ENCODE assay signal across 10 cellular contexts in genomic region chr19:42114412-42114811, GRCh38. TPM values are rescaled to one million over a fixed set of nuclear protein-coding genes. Genes with fewer than 3 reads are reported as not detected.
DNase-seq lines count a peak whose midpoint lies in the region; ATAC-seq and TF ChIP-seq lines count a peak whose summit lies in the region.
"Had no signal": no experiment of that assay in that cellular context is flagged by ENCODE, and none has a peak within 500 bp of the region (broad histone marks: within the 10 kb centered on the region; RNA-seq: fewer than 3 reads in every experiment).

No MANE protein-coding gene starts in this region.

- no peak overlapping the region for H2AFZ ChIP-seq in OCI-LY7 (ENCODE audit: low read length)

- H3K9me3 Mint-ChIP-seq in activated T-cell treated with anti-CD3 and anti-CD28 coated beads, Interleukin-2, amount 50 U/mL, for 24 hours = no peaks in the 10 kb centered on the region
- H3K9me3 Mint-ChIP-seq in naive B cell = no peaks in the 10 kb centered on the region
- H3K9me3 Mint-ChIP-seq in activated T-helper 2 cell treated with anti-CD3 and anti-CD28 coated beads, Interferon-gamma antibody, Interleukin-2, Interleukin-4, amounts not matched to agents 10 μg/mL and 5 μg/mL and 100 μg/mL, durations not matched to agents 14 hours and 24 hours and 36 hours = no peaks in the 10 kb centered on the region
- H3K9me3 Mint-ChIP-seq: neural crest cell had no signal

- no peaks in the 10 kb centered on the region for H3K9me2 ChIP-seq in OCI-LY7 (ENCODE audit: insufficient read depth, low read length)

- peaks cover 89% of the 10 kb centered on the region for H3K36me3 Mint-ChIP-seq in activated T-cell treated with anti-CD3 and anti-CD28 coated beads, Interleukin-2, amount 50 U/mL, for 24 hours (ENCODE audit: low read depth)
- peaks cover 22 to 46% of the 10 kb centered on the region in 2 donors for H3K36me3 Mint-ChIP-seq in naive B cell
- H3K36me3 Mint-ChIP-seq in activated T-helper 2 cell treated with anti-CD3 and anti-CD28 coated beads, Interferon-gamma antibody, Interleukin-2, Interleukin-4, amounts not matched to agents 10 μg/mL and 5 μg/mL and 100 μg/mL, durations not matched to agents 14 hours and 24 hours and 36 hours (ENCODE audit: low read depth) = peaks cover 71% of the 10 kb centered on the region

- H3K36me3 ChIP-seq in OCI-LY7 (ENCODE audit: insufficient read depth, low read length) = peaks cover 83% of the 10 kb centered on the region

- BruUV-seq in OCI-LY7 (replicated peaks; lab: Mats Ljungman, UMichigan) = no TSS peak

- peaks cover 57% of the 10 kb centered on the region for H3K4me1 Mint-ChIP-seq in activated T-cell treated with anti-CD3 and anti-CD28 coated beads, Interleukin-2, amount 50 U/mL, for 24 hours (ENCODE audit: low read depth)
- H3K4me1 Mint-ChIP-seq in naive B cell = peaks cover 75 to 93% (median 88%) of the 10 kb centered on the region in 3 donors
- peaks cover 29% of the 10 kb centered on the region for H3K4me1 Mint-ChIP-seq in activated T-helper 2 cell treated with anti-CD3 and anti-CD28 coated beads, Interferon-gamma antibody, Interleukin-2, Interleukin-4, amounts not matched to agents 10 μg/mL and 5 μg/mL and 100 μg/mL, durations not matched to agents 14 hours and 24 hours and 36 hours (ENCODE audit: low read depth)

- no peaks in the 10 kb centered on the region for H3K9me3 ChIP-seq in OCI-LY7 (ENCODE audit: low read length)

- H3K79me2 ChIP-seq in OCI-LY7 (ENCODE audit: insufficient read depth, low read depth, low read length) = peaks cover 13% of the 10 kb centered on the region; the same call in 1 of the 2 replicates

- peak overlapping the region; percentile 59 for H3K4me3 ChIP-seq in OCI-LY7 (ENCODE audit: low read depth, low read length, poor library complexity, severe bottlenecking)

- no peak for DNase-seq in activated T-cell treated with anti-CD3 and anti-CD28 coated beads, Interleukin-2, amount 50 U/mL, for 24 hours
- DNase-seq in activated T-cell treated with anti-CD3 and anti-CD28 coated beads, Interleukin-2, amount 50 U/mL, for 1 hour = no peak
- DNase-seq in OCI-LY7 (ENCODE audit: low spot score) = peak; percentile 96
- DNase-seq in naive B cell = peak; percentile 47
- no peak for DNase-seq in nucleus accumbens (lab: John Stamatoyannopoulos, UW)
- no peak for DNase-seq in globus pallidus (ENCODE audit: low spot score)
- no peak for DNase-seq in activated T-helper 2 cell treated with anti-CD3 and anti-CD28 coated beads, Interferon-gamma antibody, Interleukin-2, Interleukin-4, amounts not matched to agents 10 μg/mL and 5 μg/mL and 100 μg/mL, durations not matched to agents 14 hours and 24 hours and 36 hours (ENCODE audit: low spot score)

- no peaks in the 10 kb centered on the region for H3K27me3 Mint-ChIP-seq in activated T-cell treated with anti-CD3 and anti-CD28 coated beads, Interleukin-2, amount 50 U/mL, for 24 hours
- H3K27me3 Mint-ChIP-seq in naive B cell = no peaks in the 10 kb centered on the region
- H3K27me3 Mint-ChIP-seq in activated T-helper 2 cell treated with anti-CD3 and anti-CD28 coated beads, Interferon-gamma antibody, Interleukin-2, Interleukin-4, amounts not matched to agents 10 μg/mL and 5 μg/mL and 100 μg/mL, durations not matched to agents 14 hours and 24 hours and 36 hours (ENCODE audit: low read depth) = no peaks in the 10 kb centered on the region

- POLR2A ChIA-PET in OCI-LY7 (lab: Charles Lee) = interaction anchor here (0.8 to 3.2 kb wide), 7 partner anchors 9 to 85 kb away, joined by 3 to 25 read pairs (median 6); partner anchors contain the start of gene POU2F2

- peaks cover 98% of the 10 kb centered on the region for H3K4me1 ChIP-seq in OCI-LY7 (ENCODE audit: insufficient read depth, low read length, poor library complexity, severe bottlenecking)

- TF ChIP-seq CTCF in OCI-LY7 (conservative IDR thresholded peaks at IDR 0.05; ENCODE audit: low read length) = no peak

- H3K27ac ChIP-seq in OCI-LY7 (ENCODE audit: low read depth, low read length, poor library complexity, severe bottlenecking) = peak overlapping the region; percentile 97
- H3K27ac ChIP-seq: C4-2B had no signal

- no peak overlapping the region for H3K4me3 Mint-ChIP-seq in activated T-cell treated with anti-CD3 and anti-CD28 coated beads, Interleukin-2, amount 50 U/mL, for 24 hours
- H3K4me3 Mint-ChIP-seq in naive B cell = peak overlapping the region; percentile 65 to 93 (median 88)
- no peak overlapping the region for H3K4me3 Mint-ChIP-seq in activated T-helper 2 cell treated with anti-CD3 and anti-CD28 coated beads, Interferon-gamma antibody, Interleukin-2, Interleukin-4, amounts not matched to agents 10 μg/mL and 5 μg/mL and 100 μg/mL, durations not matched to agents 14 hours and 24 hours and 36 hours (ENCODE audit: low read depth)
- H3K4me3 Mint-ChIP-seq: neural crest cell had no signal

- H3K4me2 ChIP-seq in OCI-LY7 (ENCODE audit: low read length) = peak overlapping the region; percentile 89

- CTCF ChIA-PET in OCI-LY7 (lab: Charles Lee; ENCODE audit: unreplicated experiment) = interaction anchor here (0.6 to 2.6 kb wide), 4 partner anchors 9 to 23 kb away, joined by 3 to 10 read pairs (median 7); partner anchors contain the start of gene POU2F2

- H4K20me1 ChIP-seq in OCI-LY7 (ENCODE audit: insufficient read depth, low read length) = no peaks in the 10 kb centered on the region

- ATAC-seq in HG03135 (IDR thresholded peaks at IDR 0.05; ENCODE audit: unreplicated experiment) = peak; percentile 72
- ATAC-seq in naive B cell (ENCODE audit: low read depth in 2 of 2) = peak; percentile 70 to 73

- peak overlapping the region; percentile 88 for H3K27ac Mint-ChIP-seq in activated T-cell treated with anti-CD3 and anti-CD28 coated beads, Interleukin-2, amount 50 U/mL, for 24 hours
- H3K27ac Mint-ChIP-seq in naive B cell = peak overlapping the region; percentile 84 to 96 (median 88)
- H3K27ac Mint-ChIP-seq in activated T-helper 2 cell treated with anti-CD3 and anti-CD28 coated beads, Interferon-gamma antibody, Interleukin-2, Interleukin-4, amounts not matched to agents 10 μg/mL and 5 μg/mL and 100 μg/mL, durations not matched to agents 14 hours and 24 hours and 36 hours = no peak overlapping the region

- intact Hi-C loops in OCI-LY7 (cut with micrococcal nuclease; ENCODE audit: unreplicated experiment) = loop anchor here (1.0 kb wide), 1 partner anchor 15 kb away; no protein-coding TSS in a partner anchor
- intact Hi-C loops in activated T-helper 2 cell treated with anti-CD3 and anti-CD28 coated beads, Interferon-gamma antibody, Interleukin-2, Interleukin-4, amounts not matched to agents 10 μg/mL and 5 μg/mL and 100 μg/mL, durations not matched to agents 14 hours and 24 hours and 36 hours (cut with micrococcal nuclease) = no loop called here

RNA-seq across cellular contexts. Expression of gene POU2F2, which starts 17.8 kb away (rescaled TPM):
- 28.6 and 33.5 TPM in 2 replicates for total RNA-seq in OCI-LY7 (2014; rRNA removed; shearing (Covaris generic))
- total RNA-seq in OCI-LY7 (2022) = 59.5 and 66.5 TPM in 2 replicates
- 10 to 100 TPM; 16.5 to 96.9 (median 24.0) TPM for polyA plus RNA-seq in naive B cell (ENCODE audit: low read depth in 6 of 6)
- total RNA-seq in activated T-helper 2 cell treated with anti-CD3 and anti-CD28 coated beads, Interferon-gamma antibody, Interleukin-2, Interleukin-4, amounts not matched to agents 10 μg/mL and 5 μg/mL and 100 μg/mL, durations not matched to agents 14 hours and 24 hours and 36 hours = 48.6 and 49.5 TPM in 2 replicates

RNA-seq across cellular contexts. Expression of gene ZNF574, which starts 38.4 kb away (rescaled TPM):
- 18.5 and 29.3 TPM in 2 replicates for total RNA-seq in OCI-LY7 (2014; rRNA removed; shearing (Covaris generic))
- total RNA-seq in OCI-LY7 (2022) = 14.5 and 16.6 TPM in 2 replicates
- 10 to 100 TPM in 5 of 6 donors, 1 to 10 TPM in 1; 6.0 to 27.0 (median 12.2) TPM for polyA plus RNA-seq in naive B cell (ENCODE audit: low read depth in 6 of 6)
- 15.7 and 16.6 TPM in 2 replicates for total RNA-seq in activated T-helper 2 cell treated with anti-CD3 and anti-CD28 coated beads, Interferon-gamma antibody, Interleukin-2, Interleukin-4, amounts not matched to agents 10 μg/mL and 5 μg/mL and 100 μg/mL, durations not matched to agents 14 hours and 24 hours and 36 hours

RNA-seq across cellular contexts. Expression of gene GRIK5, which starts 44.4 kb away (rescaled TPM):
- total RNA-seq in OCI-LY7 (2014; rRNA removed; shearing (Covaris generic)) = 0.73 and 0.77 TPM in 2 replicates
- total RNA-seq in OCI-LY7 (2022) = 1.1 and 1.3 TPM in 2 replicates
- not detected for polyA plus RNA-seq in naive B cell (ENCODE audit: low read depth in 6 of 6)
- total RNA-seq in activated T-helper 2 cell treated with anti-CD3 and anti-CD28 coated beads, Interferon-gamma antibody, Interleukin-2, Interleukin-4, amounts not matched to agents 10 μg/mL and 5 μg/mL and 100 μg/mL, durations not matched to agents 14 hours and 24 hours and 36 hours = 2.4 and 3.3 TPM in 2 replicates

Comparison
In these comparisons a context has a peak if more than half of its experiments do, and no peak if none do; other contexts are left out.
1. DNase-seq: peak in OCI-LY7 (single experiment) and naive B cell (single experiment); none in activated T-cell treated with anti-CD3 and anti-CD28 coated beads, Interleukin-2, amount 50 U/mL, for 24 hours (single experiment), activated T-cell treated with anti-CD3 and anti-CD28 coated beads, Interleukin-2, amount 50 U/mL, for 1 hour (single experiment), nucleus accumbens (0 of 56), globus pallidus (single experiment) and activated T-helper 2 cell treated with anti-CD3 and anti-CD28 coated beads, Interferon-gamma antibody, Interleukin-2, Interleukin-4, amounts not matched to agents 10 μg/mL and 5 μg/mL and 100 μg/mL, durations not matched to agents 14 hours and 24 hours and 36 hours (single experiment).
2. H3K4me3 Mint-ChIP-seq: peak in naive B cell (8 of 8); none in activated T-cell treated with anti-CD3 and anti-CD28 coated beads, Interleukin-2, amount 50 U/mL, for 24 hours (single experiment) and activated T-helper 2 cell treated with anti-CD3 and anti-CD28 coated beads, Interferon-gamma antibody, Interleukin-2, Interleukin-4, amounts not matched to agents 10 μg/mL and 5 μg/mL and 100 μg/mL, durations not matched to agents 14 hours and 24 hours and 36 hours (single experiment).